In genomic region chr9:88535932-88536324, GRCh38 we compare ENCODE assay signal across 10 cellular contexts. TPM values are rescaled to one million over a fixed set of nuclear protein-coding genes. Genes with fewer than 3 reads are reported as not detected.
A peak's percentile ranks its signal among the peaks of the same experiment; 100 is the strongest.
DNase-seq lines count a peak whose midpoint lies in the region; ATAC-seq and TF ChIP-seq lines count a peak whose summit lies in the region.
"Had no signal": no experiment of that assay in that cellular context is flagged by ENCODE, and none has a peak within 500 bp of the region (broad histone marks: within the 10 kb centered on the region; RNA-seq: fewer than 3 reads in every experiment).

No MANE protein-coding gene starts in this region.

- H3K27me3 ChIP-seq in lower lobe of right lung (ENCODE audit: low read depth) (peaks cover 31% of the 10 kb centered on the region), upper lobe of left lung (peaks cover 0 to 12% (median 0%) of the 10 kb centered on the region in 4 donors)
- H3K27me3 ChIP-seq: body of pancreas had no signal

- H3K4me3 Mint-ChIP-seq in activated naive CD8-positive, alpha-beta T cell: peak overlapping the region; percentile 47
- H3K4me3 Mint-ChIP-seq in activated naive CD8-positive, alpha-beta T cell treated with anti-CD3 and anti-CD28 coated beads, Interleukin-2, amount 50 U/mL, for 24 hours: no peak overlapping the region

- intact Hi-C loops in lower lobe of right lung (cut with DNase I): no loop called here

- H3K36me3 Mint-ChIP-seq in activated naive CD8-positive, alpha-beta T cell: no peaks in the 10 kb centered on the region
- H3K36me3 Mint-ChIP-seq in activated naive CD8-positive, alpha-beta T cell treated with anti-CD3 and anti-CD28 coated beads, Interleukin-2, amount 50 U/mL, for 24 hours (ENCODE audit: low read depth): no peaks in the 10 kb centered on the region

- no peak for TF ChIP-seq EP300 in upper lobe of left lung (IDR thresholded peaks at IDR 0.05)

- no peaks in the 10 kb centered on the region for H3K9me3 Mint-ChIP-seq in activated naive CD8-positive, alpha-beta T cell (ENCODE audit: low read depth)
- peaks cover 3% of the 10 kb centered on the region for H3K9me3 Mint-ChIP-seq in activated naive CD8-positive, alpha-beta T cell treated with anti-CD3 and anti-CD28 coated beads, Interleukin-2, amount 50 U/mL, for 24 hours

- peaks cover 22% of the 10 kb centered on the region for H3K4me1 Mint-ChIP-seq in activated naive CD8-positive, alpha-beta T cell (ENCODE audit: low read depth)
- peaks cover 18% of the 10 kb centered on the region for H3K4me1 Mint-ChIP-seq in activated naive CD8-positive, alpha-beta T cell treated with anti-CD3 and anti-CD28 coated beads, Interleukin-2, amount 50 U/mL, for 24 hours

- no peak for TF ChIP-seq CTCF in choroid plexus epithelial cell (conservative IDR thresholded peaks at IDR 0.05; ENCODE audit: low read depth, low read length)
- no peak for TF ChIP-seq CTCF in lower lobe of right lung (IDR thresholded peaks at IDR 0.05)
- TF ChIP-seq CTCF in upper lobe of left lung (IDR thresholded peaks at IDR 0.05): no peak
- no peak for TF ChIP-seq CTCF in GM20000 (IDR thresholded peaks at IDR 0.05; ENCODE audit: extremely low read depth, missing control alignments)

- H3K4me3 ChIP-seq in choroid plexus epithelial cell (ENCODE audit: low read depth, low read length) (peak overlapping the region; percentile 64), lower lobe of right lung (peak overlapping the region; percentile 56), upper lobe of left lung (peak overlapping the region in 3 of 4 donors; percentile 50 to 57 (median 53))

- H3K4me1 ChIP-seq in lower lobe of right lung: peaks cover 16% of the 10 kb centered on the region
- peaks cover 13 to 39% (median 20%) of the 10 kb centered on the region in 4 donors for H3K4me1 ChIP-seq in upper lobe of left lung

- ATAC-seq in activated naive CD8-positive, alpha-beta T cell treated with anti-CD3 and anti-CD28 coated beads, Interleukin-2, amount 50 U/mL, for 24 hours: no peak
- ATAC-seq in lower lobe of right lung (no peak), upper lobe of left lung (ENCODE audit: low FRiP score in 2 of 2) (peak in 1 of 2 donors; percentile 45), HG03175 (IDR thresholded peaks at IDR 0.05; ENCODE audit: unreplicated experiment) (no peak)

- WGBS in upper lobe of left lung, 2 donors: 34 to 76% methylated on average over 2 to 7 of the region's 26 CpGs

- H3K27me3 Mint-ChIP-seq in activated naive CD8-positive, alpha-beta T cell: peaks cover 6% of the 10 kb centered on the region
- peaks cover 59% of the 10 kb centered on the region for H3K27me3 Mint-ChIP-seq in activated naive CD8-positive, alpha-beta T cell treated with anti-CD3 and anti-CD28 coated beads, Interleukin-2, amount 50 U/mL, for 24 hours

- no peak for DNase-seq in activated naive CD8-positive, alpha-beta T cell treated with anti-CD3 and anti-CD28 coated beads, Interleukin-2, amount 50 U/mL, for 24 hours
- DNase-seq in choroid plexus epithelial cell (ENCODE audit: low read depth): no peak
- no peak for DNase-seq in lower lobe of right lung
- DNase-seq in upper lobe of left lung: peak in 1 of 2 donors; percentile 77
- no peak for DNase-seq in GM20000 (ENCODE audit: low spot score)
- DNase-seq in CD1c-positive myeloid dendritic cell (ENCODE audit: extremely low spot score): no peak

- H3K36me3 ChIP-seq in lower lobe of right lung: no peaks in the 10 kb centered on the region
- no peaks in the 10 kb centered on the region for H3K36me3 ChIP-seq in upper lobe of left lung

- TF ChIP-seq POLR2A in upper lobe of left lung (IDR thresholded peaks at IDR 0.05): no peak

- no peak overlapping the region for H3K27ac Mint-ChIP-seq in activated naive CD8-positive, alpha-beta T cell
- H3K27ac Mint-ChIP-seq in activated naive CD8-positive, alpha-beta T cell treated with anti-CD3 and anti-CD28 coated beads, Interleukin-2, amount 50 U/mL, for 24 hours: no peak overlapping the region

- H3K9me3 ChIP-seq in lower lobe of right lung (no peaks in the 10 kb centered on the region), upper lobe of left lung (no peaks in the 10 kb centered on the region)
- H3K9me3 ChIP-seq: body of pancreas had no signal

- H3K27ac ChIP-seq in lower lobe of right lung (no peak overlapping the region), upper lobe of left lung (no peak overlapping the region)

RNA-seq across cellular contexts. Expression of gene NXNL2, which starts 0.9 kb away (rescaled TPM):
- 0.71 TPM for total RNA-seq in lower lobe of right lung
- total RNA-seq in upper lobe of left lung: 1 to 10 TPM in 2 of 6 donors, under 1 TPM in 2, not detected in 2; 0.37 to 4.2 (median 0.97) TPM
- total RNA-seq: T-helper 1 cell treated with Interleukin-12 subunit alpha and Interleukin-12 subunit beta and Interleukin-4 antibody, amounts not matched to agents 30 ng/mL and 1 ng/mL, for 36 hours had no signal
